In the genomic region with DNA sequence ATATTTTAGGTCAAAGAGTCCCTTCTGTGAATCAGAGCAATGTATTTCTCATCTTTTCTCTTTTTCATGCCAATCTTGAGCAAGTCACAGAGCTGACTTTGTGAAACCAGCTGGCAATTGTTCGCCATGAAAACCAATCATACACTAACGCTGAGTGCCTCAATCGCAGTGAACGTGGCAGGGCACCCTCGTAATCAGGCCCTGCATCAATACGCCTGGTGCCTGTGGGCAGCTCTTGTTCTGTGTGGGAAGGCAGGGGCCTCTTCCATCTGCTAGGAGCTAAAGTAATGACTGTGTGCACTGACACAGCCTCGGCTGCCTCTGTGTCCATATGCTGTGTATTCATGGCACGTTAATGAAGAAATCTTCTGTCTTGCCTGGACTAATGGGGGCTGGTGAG, we compare ENCODE assay signal across 24 cellular contexts. TPM values are rescaled to one million over a fixed set of nuclear protein-coding genes. Genes with fewer than 3 reads are reported as not detected.
"Had no signal": no experiment of that assay in that cellular context is flagged by ENCODE, and none has a peak within 500 bp of the region (broad histone marks: within the 10 kb centered on the region; RNA-seq: fewer than 3 reads in every experiment).

No MANE protein-coding gene starts in this region.

- H3K27ac ChIP-seq: Peyer's patch, RWPE1 had no signal

- DNase-seq: activated CD4-positive, alpha-beta memory T cell treated with anti-CD3 and anti-CD28 coated beads for 36 hours; activated CD4-positive, alpha-beta T cell treated with anti-CD3 and anti-CD28 coated beads, Interleukin-2, amount 10 ng/mL, durations not matched to agents 7 days and 5 days; activated CD4-positive, CD25-positive, alpha-beta regulatory T cell; activated CD8-positive, alpha-beta memory T cell treated with anti-CD3 and anti-CD28 coated beads for 24 hours; activated gamma-delta T cell treated with Interleukin-2 at 50 U/mL for 16 hours; activated naive CD4-positive, alpha-beta T cell treated with anti-CD3 and anti-CD28 coated beads, Interleukin-2, amount 10 ng/mL, durations not matched to agents 7 days and 5 days; activated naive CD8-positive, alpha-beta T cell treated with anti-CD3 and anti-CD28 coated beads for 36 hours; activated T-cell treated with anti-CD3 and anti-CD28 coated beads, Interleukin-2, amount 50 U/mL, for 4 hours; central memory CD4-positive, alpha-beta T cell; MG63; MV-4-11; NCI-H1092 treated with DMSO at 0.1 percent for 48 hours; NCI-H1417 treated with DMSO at 0.1 percent for 48 hours; NCI-H187; NCI-H2081; NCI-H345; NCI-H510A; NCI-H526 treated with DMSO at 0.1 percent for 48 hours; NK-92 treated with Interleukin-12 subunit alpha and Interleukin-12 subunit beta, amount 100 ng/mL, for 24 hours; Peyer's patch; SHP77 treated with DMSO at 0.1 percent for 48 hours had no signal

- ATAC-seq: activated T-cell treated with anti-CD3 and anti-CD28 coated beads, Interleukin-2, amount 50 U/mL, for 4 hours had no signal

- H3K27me3 ChIP-seq: MG63, Peyer's patch had no signal

- H3K4me1 ChIP-seq: Peyer's patch had no signal

- H3K4me3 ChIP-seq: MG63, Peyer's patch had no signal

- H3K36me3 ChIP-seq: MG63, Peyer's patch had no signal

- H3K9me3 ChIP-seq: MG63, Peyer's patch had no signal

RNA-seq across cellular contexts. Expression of a gene that starts 27.8 kb away (rescaled TPM):
- total RNA-seq: activated CD4-positive, alpha-beta memory T cell treated with anti-CD3 and anti-CD28 coated beads for 36 hours; activated CD4-positive, alpha-beta T cell treated with anti-CD3 and anti-CD28 coated beads, Interleukin-2, amount 10 ng/mL, durations not matched to agents 7 days and 5 days; activated naive CD8-positive, alpha-beta T cell treated with anti-CD3 and anti-CD28 coated beads for 36 hours; activated T-cell treated with anti-CD3 and anti-CD28 coated beads, Interleukin-2, amount 50 U/mL, for 4 hours; activated T-helper 2 cell treated with anti-CD3 and anti-CD28 coated beads, Interferon-gamma antibody, Interleukin-2, Interleukin-4, amounts not matched to agents 10 μg/mL and 5 μg/mL and 100 μg/mL, durations not matched to agents 14 hours and 24 hours and 36 hours; SK-MEL-5 had no signal
